Comparison of ENCODE assay signal across 11 cellular contexts in genomic region chr10:72250666-72251065, GRCh38. TPM values are rescaled to one million over a fixed set of nuclear protein-coding genes. Genes with fewer than 3 reads are reported as not detected.
DNase-seq lines count a peak whose midpoint lies in the region; ATAC-seq and TF ChIP-seq lines count a peak whose summit lies in the region.
"Had no signal": no experiment of that assay in that cellular context is flagged by ENCODE, and none has a peak within 500 bp of the region (broad histone marks: within the 10 kb centered on the region; RNA-seq: fewer than 3 reads in every experiment).

No MANE protein-coding gene starts in this region.

- H3K4me3 ChIP-seq in cardiac fibroblast (replicated peaks in 1 of 2; ENCODE audit: low read depth in 2 of 2, low read length in 2 of 2) (no peak overlapping the region), uterus (no peak overlapping the region)
- H3K4me3 ChIP-seq: HAP-1 had no signal

- no peaks in the 10 kb centered on the region for H3K9me3 ChIP-seq in uterus
- H3K9me3 ChIP-seq: HAP-1 had no signal

- no peak for DNase-seq in activated naive CD4-positive, alpha-beta T cell treated with anti-CD3 and anti-CD28 coated beads for 36 hours
- DNase-seq in activated naive CD4-positive, alpha-beta T cell treated with Interleukin-2 at 50 U/mL for 16 hours, result no peak
- DNase-seq in cardiac fibroblast (ENCODE audit: low read depth in 2 of 2) (peak; percentile 82 to 93), lung microvascular endothelial cell (ENCODE audit: low read depth in 2 of 2) (peak; percentile 49 to 54), uterus (peak; percentile 77 to 80), posterior vena cava (ENCODE audit: low spot score) (no peak)
- DNase-seq: NCI-H1417 had no signal

- no peak for TF ChIP-seq CTCF in cardiac fibroblast (IDR thresholded peaks at IDR 0.05; ENCODE audit: low read depth, low read length)
- TF ChIP-seq CTCF in uterus (IDR thresholded peaks at IDR 0.05), result no peak

- peaks cover 24 to 45% of the 10 kb centered on the region in 2 donors for H3K4me1 ChIP-seq in uterus

- H3K9me3 Mint-ChIP-seq in activated naive CD4-positive, alpha-beta T cell treated with anti-CD3 and anti-CD28 coated beads for 36 hours, result no peaks in the 10 kb centered on the region

- intact Hi-C loops in activated naive CD4-positive, alpha-beta T cell treated with anti-CD3 and anti-CD28 coated beads for 36 hours (cut with micrococcal nuclease), result no loop called here
- intact Hi-C loops in uterus (cut with DNase I; ENCODE audit: low total_unique reads), result no loop called here
- intact Hi-C loops in posterior vena cava (cut with DNase I), result no loop called here

- CTCF ChIA-PET in activated naive CD4-positive, alpha-beta T cell treated with anti-CD3 and anti-CD28 coated beads for 36 hours (lab: Charles Lee), result interaction anchor here (0.9 kb wide), 1 partner anchor 86 kb away, joined by 3 read pairs; no protein-coding TSS in a partner anchor

- no peaks in the 10 kb centered on the region for H3K36me3 ChIP-seq in uterus
- H3K36me3 ChIP-seq: HAP-1 had no signal

- peak overlapping the region; percentile 69 for H3K27ac Mint-ChIP-seq in activated naive CD4-positive, alpha-beta T cell treated with anti-CD3 and anti-CD28 coated beads for 36 hours

- no peak overlapping the region for H3K4me3 Mint-ChIP-seq in activated naive CD4-positive, alpha-beta T cell treated with anti-CD3 and anti-CD28 coated beads for 36 hours

- ATAC-seq in GM18511 (IDR thresholded peaks at IDR 0.05; ENCODE audit: unreplicated experiment) (no peak), HG02623 (IDR thresholded peaks at IDR 0.05; ENCODE audit: unreplicated experiment) (no peak)

- no peak for TF ChIP-seq POLR2A in uterus (IDR thresholded peaks at IDR 0.05)

- H3K27ac ChIP-seq in uterus, result peak overlapping the region; percentile 92 to 99
- H3K27ac ChIP-seq: C4-2B had no signal

- no peaks in the 10 kb centered on the region for H3K27me3 Mint-ChIP-seq in activated naive CD4-positive, alpha-beta T cell treated with anti-CD3 and anti-CD28 coated beads for 36 hours (ENCODE audit: low read depth)

- peaks cover 75% of the 10 kb centered on the region for H3K4me1 Mint-ChIP-seq in activated naive CD4-positive, alpha-beta T cell treated with anti-CD3 and anti-CD28 coated beads for 36 hours (ENCODE audit: low read depth)

- H3K36me3 Mint-ChIP-seq in activated naive CD4-positive, alpha-beta T cell treated with anti-CD3 and anti-CD28 coated beads for 36 hours (ENCODE audit: low read depth), result no peaks in the 10 kb centered on the region

- no peaks in the 10 kb centered on the region for H3K27me3 ChIP-seq in uterus

RNA-seq across cellular contexts. Expression of gene DDIT4, which starts 23.1 kb away (rescaled TPM):
- total RNA-seq in activated naive CD4-positive, alpha-beta T cell treated with anti-CD3 and anti-CD28 coated beads for 36 hours, result 100 to 1,000 TPM; 684 to 689 TPM
- 131 and 178 TPM in 2 replicates for total RNA-seq in lung microvascular endothelial cell
- 100 to 1,000 TPM; 118 to 210 (median 145) TPM for total RNA-seq in uterus
- 100 to 1,000 TPM; 208 to 244 TPM for total RNA-seq in posterior vena cava

RNA-seq across cellular contexts. Expression of gene ASCC1, which starts 34.6 kb away (rescaled TPM):
- 10 to 100 TPM; 61.6 to 68.5 TPM for total RNA-seq in activated naive CD4-positive, alpha-beta T cell treated with anti-CD3 and anti-CD28 coated beads for 36 hours
- total RNA-seq in lung microvascular endothelial cell, result 21.0 and 22.4 TPM in 2 replicates
- total RNA-seq in uterus, result 100 to 1,000 TPM in 1 of 4 donors, 10 to 100 TPM in 3; 17.9 to 156 (median 38.4) TPM
- total RNA-seq in posterior vena cava, result 10 to 100 TPM; 28.3 to 37.7 TPM

RNA-seq across cellular contexts. Expression of gene ANAPC16, which starts 34.9 kb away (rescaled TPM):
- 100 to 1,000 TPM; 127 to 128 TPM for total RNA-seq in activated naive CD4-positive, alpha-beta T cell treated with anti-CD3 and anti-CD28 coated beads for 36 hours
- 38.7 and 46.4 TPM in 2 replicates for total RNA-seq in lung microvascular endothelial cell
- total RNA-seq in uterus, result 100 to 1,000 TPM in 2 of 4 donors, 10 to 100 TPM in 2; 83.8 to 144 (median 101) TPM
- total RNA-seq in posterior vena cava, result 10 to 100 TPM; 77.4 to 95.3 TPM

Comparison
In these comparisons a context has a peak if more than half of its experiments do, and no peak if none do; other contexts are left out.
1. DNase-seq: peak in cardiac fibroblast (2 of 2), lung microvascular endothelial cell (2 of 2) and uterus (2 of 2); none in activated naive CD4-positive, alpha-beta T cell treated with anti-CD3 and anti-CD28 coated beads for 36 hours (single experiment), activated naive CD4-positive, alpha-beta T cell treated with Interleukin-2 at 50 U/mL for 16 hours (single experiment) and posterior vena cava (single experiment).